ENCODE assay signal across 8 cellular contexts in genomic region chr1:9724706-9725476, GRCh38.
A peak's percentile ranks its signal among the peaks of the same experiment; 100 is the strongest.
DNase-seq lines count a peak whose midpoint lies in the region; ATAC-seq and TF ChIP-seq lines count a peak whose summit lies in the region.

No MANE protein-coding gene starts in this region.

- in situ Hi-C loops in GM13977 (cut with MboI; ENCODE audit: low pct_unique_long_range_greater_than_20kb, low sequenced_read_pairs, unreplicated experiment): no loop called here

- no peaks in the 10 kb centered on the region for H3K27me3 ChIP-seq in A673 (replicated peaks; ENCODE audit: insufficient read depth, low read depth, low read length, poor library complexity)

- peak; percentile 64 for DNase-seq in A673 (ENCODE audit: low spot score)
- peak; percentile 90 for DNase-seq in GM13977 (ENCODE audit: low spot score)
- DNase-seq in M059J (ENCODE audit: low read depth): peak; percentile 60
- DNase-seq in T1000 (lab: John Stamatoyannopoulos, UW): peak; percentile 35
- peak; percentile 71 for DNase-seq in astrocyte of the hippocampus (ENCODE audit: low read depth, low spot score)
- DNase-seq in iPS-NIHi11 (ENCODE audit: low spot score): peak; percentile 91
- DNase-seq in stimulated activated CD4-positive, alpha-beta T cell treated with anti-CD3 and anti-CD28 coated beads, Interleukin-4, amount 100 ng/mL, for 48 hours (ENCODE audit: low read depth in 2 of 2): peak; percentile 52 to 62

- intact Hi-C loops in A673 (cut with micrococcal nuclease; ENCODE audit: unreplicated experiment): no loop called here

- H3K4me1 ChIP-seq in A673 (ENCODE audit: insufficient read depth, low read length, poor library complexity, severe bottlenecking): no peaks in the 10 kb centered on the region

- POLR2A ChIA-PET in A673 (lab: Charles Lee; ENCODE audit: low non-redundant PET): no interaction called here

- H3K9me3 ChIP-seq in A673 (ENCODE audit: low read depth, low read length, poor library complexity, severe bottlenecking): no peaks in the 10 kb centered on the region

- no peak for ATAC-seq in GM21717 (IDR thresholded peaks at IDR 0.05; ENCODE audit: unreplicated experiment)

- peaks cover 6% of the 10 kb centered on the region for H3K36me3 ChIP-seq in A673 (ENCODE audit: insufficient read depth, low read length, poor library complexity, severe bottlenecking)

- CTCF ChIA-PET in A673 (lab: Charles Lee): interaction anchor here (0.6 kb wide), 1 partner anchor 138 kb away, joined by 3 read pairs; no protein-coding TSS in a partner anchor

- H3K4me3 ChIP-seq in A673 (ENCODE audit: low read depth, low read length, poor library complexity, severe bottlenecking): no peak overlapping the region

- no TSS peak for BruUV-seq in A673 (replicated peaks; lab: Mats Ljungman, UMichigan)

- H3K27ac ChIP-seq in A673 (ENCODE audit: low read depth, low read length, poor library complexity, severe bottlenecking): no peak overlapping the region

- peak; percentile 86 for TF ChIP-seq CTCF in A673 (conservative IDR thresholded peaks at IDR 0.05; ENCODE audit: low read depth, low read length)
- peak; percentile 100 for TF ChIP-seq CTCF in GM13977 (IDR thresholded peaks at IDR 0.05; ENCODE audit: extremely low read depth, insufficient read depth, missing control alignments)

Comparison
In these comparisons a context has a peak if more than half of its experiments do, and no peak if none do; other contexts are left out.
1. DNase-seq: peak in every context shown above with its lines; median percentile 91 in iPS-NIHi11; 90 in GM13977; 71 in astrocyte of the hippocampus; 64 in A673; 60 in M059J; 57 in stimulated activated CD4-positive, alpha-beta T cell treated with anti-CD3 and anti-CD28 coated beads, Interleukin-4, amount 100 ng/mL, for 48 hours; 35 in T1000.